26 cellular contexts compared by ENCODE assay signal in the genomic region with DNA sequence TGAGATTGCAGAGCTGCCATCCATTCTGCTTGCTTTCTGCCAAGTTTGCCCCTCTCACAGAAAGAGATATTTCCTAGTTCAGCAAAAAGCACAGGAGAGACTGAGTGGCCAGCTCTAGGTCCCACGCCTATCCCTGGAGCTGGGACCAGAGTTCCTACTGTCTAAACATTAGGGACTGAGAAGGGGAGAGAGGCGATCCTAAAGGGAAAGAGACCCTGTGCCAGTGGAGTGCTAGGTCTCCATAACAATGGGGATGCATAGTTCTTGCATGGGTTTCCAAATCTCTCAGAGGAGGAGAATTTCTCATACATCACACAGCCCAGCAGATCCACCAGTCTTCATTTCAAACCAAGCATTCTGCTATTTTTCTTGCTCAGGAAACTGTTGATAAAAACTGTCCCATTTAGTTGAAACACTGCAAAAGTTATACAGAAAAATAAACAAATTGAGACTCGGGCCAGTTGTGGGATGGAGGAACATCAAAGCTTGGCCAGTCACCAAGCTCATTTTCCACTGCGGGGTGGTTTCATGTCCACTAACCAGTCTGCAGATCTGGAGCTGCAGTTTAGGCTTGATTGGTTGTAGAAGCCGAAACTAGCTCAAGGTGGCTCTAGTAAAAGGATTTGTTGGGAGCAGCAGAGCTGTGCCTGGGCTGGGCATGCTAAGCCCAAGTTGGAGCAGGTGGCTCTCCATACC.
"Had no signal": no experiment of that assay in that cellular context is flagged by ENCODE, and none has a peak within 500 bp of the region (broad histone marks: within the 10 kb centered on the region; RNA-seq: fewer than 3 reads in every experiment).

No MANE protein-coding gene starts in this region.

- H3K4me3 Mint-ChIP-seq: activated CD8-positive, alpha-beta T cell treated with anti-CD3 and anti-CD28 coated beads, Interleukin-2, amount 10 ng/mL, durations not matched to agents 7 days and 5 days; activated naive CD4-positive, alpha-beta T cell treated with anti-CD3 and anti-CD28 coated beads, Interleukin-2, amount 10 ng/mL, durations not matched to agents 7 days and 5 days; activated naive CD8-positive, alpha-beta T cell treated with anti-CD3 and anti-CD28 coated beads for 36 hours; T-helper 2 cell treated with Interferon-gamma antibody and Interleukin-4, amounts not matched to agents 5 μg/mL and 100 μg/mL, for 36 hours had no signal

- ATAC-seq: activated CD8-positive, alpha-beta T cell treated with anti-CD3 and anti-CD28 coated beads, Interleukin-2, amount 10 ng/mL, durations not matched to agents 7 days and 5 days had no signal

- H3K27ac Mint-ChIP-seq: activated CD8-positive, alpha-beta T cell treated with anti-CD3 and anti-CD28 coated beads, Interleukin-2, amount 10 ng/mL, durations not matched to agents 7 days and 5 days; activated naive CD4-positive, alpha-beta T cell treated with anti-CD3 and anti-CD28 coated beads, Interleukin-2, amount 10 ng/mL, durations not matched to agents 7 days and 5 days; activated naive CD8-positive, alpha-beta T cell treated with anti-CD3 and anti-CD28 coated beads for 36 hours; T-helper 2 cell treated with Interferon-gamma antibody and Interleukin-4, amounts not matched to agents 5 μg/mL and 100 μg/mL, for 36 hours had no signal

- H3K27me3 Mint-ChIP-seq: activated naive CD4-positive, alpha-beta T cell treated with anti-CD3 and anti-CD28 coated beads, Interleukin-2, amount 10 ng/mL, durations not matched to agents 7 days and 5 days; activated naive CD8-positive, alpha-beta T cell treated with anti-CD3 and anti-CD28 coated beads for 36 hours had no signal

- DNase-seq: activated CD4-positive, alpha-beta T cell treated with anti-CD3 and anti-CD28 coated beads for 48 hours; activated CD4-positive, alpha-beta T cell treated with anti-CD3 and anti-CD28 coated beads, Interleukin-2, amount 50 U/mL, for 4 hours; activated CD4-positive, CD25-positive, alpha-beta regulatory T cell treated with anti-CD3 and anti-CD28 coated beads, Interleukin-2, amount 50 U/mL, for 72 hours; activated CD8-positive, alpha-beta memory T cell treated with anti-CD3 and anti-CD28 coated beads, Interleukin-2, amount 50 U/mL, for 48 hours; activated CD8-positive, alpha-beta T cell treated with anti-CD3 and anti-CD28 coated beads, Interleukin-2, amount 10 ng/mL, durations not matched to agents 7 days and 5 days; activated gamma-delta T cell treated with Interleukin-2 at 50 U/mL for 16 hours; activated naive CD4-positive, alpha-beta T cell treated with anti-CD3 and anti-CD28 coated beads, Interleukin-2, amount 10 ng/mL, durations not matched to agents 7 days and 5 days; activated naive CD8-positive, alpha-beta T cell treated with anti-CD3 and anti-CD28 coated beads for 36 hours; activated T-cell treated with anti-CD3 and anti-CD28 coated beads, Interleukin-2, amount 50 U/mL, for 1 hour; caudate nucleus; MG63; NCI-H1105; NCI-H1436; NCI-H1694 treated with DMSO at 0.1 percent for 48 hours; NCI-H2029 treated with DMSO at 0.1 percent for 48 hours; NCI-H345; NCI-H510A; NCI-H526 treated with DMSO at 0.1 percent for 48 hours; NCI-H82; NK-92 treated with Interleukin-12 subunit alpha and Interleukin-12 subunit beta, amount 100 ng/mL, for 24 hours; Peyer's patch; Right ventricle myocardium superior; SJCRH30; SK-N-SH; T-helper 1 cell had no signal
